Comparison of ENCODE assay signal across 2 cellular contexts in genomic region chr2:37551783-37552182, GRCh38.
TF ChIP-seq lines count a peak whose summit lies in the region.

No MANE protein-coding gene starts in this region.

TF ChIP-seq in SK-N-SH, 30 proteins besides CTCF, POLR2A, EP300 and RAD21:
- no peak for TF ChIP-seq PBX3 (IDR thresholded peaks at IDR 0.05)
- TF ChIP-seq ZBTB33 (IDR thresholded peaks at IDR 0.05; ENCODE audit: borderline replicate concordance, low read depth): no peak
- TF ChIP-seq TCF12 (IDR thresholded peaks at IDR 0.05): peak; percentile 18; the same call in 1 of the 2 replicates
- TF ChIP-seq IRF3 (IDR thresholded peaks at IDR 0.05; ENCODE audit: low read depth, low read length): no peak

TF ChIP-seq in K562, 482 proteins besides CTCF, POLR2A, EP300 and RAD21:
- TF ChIP-seq CHAMP1 (IDR thresholded peaks at IDR 0.05) (no peak), ZNF124 (CRISPR knock-in tag; IDR thresholded peaks at IDR 0.05) (no peak), SMARCE1 (IDR thresholded peaks at IDR 0.05) (no peak), FIP1L1 (IDR thresholded peaks at IDR 0.05; ENCODE audit: low read depth, low read length, poor library complexity, severe bottlenecking) (no peak), C11orf30 (IDR thresholded peaks at IDR 0.05; ENCODE audit: low read depth) (peak; percentile 20; the same call in 1 of the 2 replicates), GTF2B (IDR thresholded peaks at IDR 0.05; ENCODE audit: extremely low read depth, insufficient read length) (no peak), ARHGAP35 (IDR thresholded peaks at IDR 0.05; ENCODE audit: partially characterized antibody) (no peak), ZNF316 (IDR thresholded peaks at IDR 0.05) (0 out of 2 replicates have a peak, but pooled peaks have one; percentile 11), THRAP3 (IDR thresholded peaks at IDR 0.05; ENCODE audit: borderline replicate concordance) (no peak), TRIM25 (IDR thresholded peaks at IDR 0.05; ENCODE audit: borderline replicate concordance) (no peak), ZNF444 (CRISPR knock-in tag; IDR thresholded peaks at IDR 0.05) (no peak), ZBTB26 (CRISPR knock-in tag; IDR thresholded peaks at IDR 0.05) (no peak), ZKSCAN8 (CRISPR knock-in tag; IDR thresholded peaks at IDR 0.05) (no peak), MIER1 (IDR thresholded peaks at IDR 0.05; ENCODE audit: low read depth) (no peak), ZBTB9 (CRISPR knock-in tag; IDR thresholded peaks at IDR 0.05) (no peak)
